ENCODE assay signal across 8 cellular contexts in genomic region chr1:55213029-55213884, GRCh38. TPM values are rescaled to one million over a fixed set of nuclear protein-coding genes. Genes with fewer than 3 reads are reported as not detected.
DNase-seq lines count a peak whose midpoint lies in the region; ATAC-seq, FAIRE-seq and TF ChIP-seq lines count a peak whose summit lies in the region.

No MANE protein-coding gene starts in this region.

- peak overlapping the region; percentile 94 for H3K4me3 Mint-ChIP-seq in activated naive CD8-positive, alpha-beta T cell treated with anti-CD3 and anti-CD28 coated beads, Interleukin-2, amount 50 U/mL, for 24 hours

- H3K36me3 ChIP-seq in HEK293 (ENCODE audit: control insufficient read depth in 2 of 2, insufficient read depth in 1 of 2, low read length in 2 of 2) (no peaks in the 10 kb centered on the region), liver (ENCODE audit: control insufficient read depth in 4 of 4, insufficient read depth in 3 of 4, low read depth in 1 of 4, low read length in 3 of 4) (no peaks in the 10 kb centered on the region), upper lobe of left lung (no peaks in the 10 kb centered on the region)

- peaks cover 76% of the 10 kb centered on the region for H3K4me1 Mint-ChIP-seq in activated naive CD8-positive, alpha-beta T cell treated with anti-CD3 and anti-CD28 coated beads, Interleukin-2, amount 50 U/mL, for 24 hours

- H3K27me3 ChIP-seq in liver (ENCODE audit: control insufficient read depth in 4 of 4, insufficient read depth in 4 of 4, low read length in 3 of 4) (no peaks in the 10 kb centered on the region), upper lobe of left lung (no peaks in the 10 kb centered on the region)

- no peak for FAIRE-seq in A549 (lab: Jason Lieb, UNC)

- TF ChIP-seq RAD21 in A549 (conservative IDR thresholded peaks at IDR 0.05 in 1 of 2, IDR thresholded peaks at IDR 0.05 in 1 of 2) (no peak), liver (IDR thresholded peaks at IDR 0.05) (no peak)

- POLR2A ChIA-PET in A549 (lab: Yijun Ruan, JAX): no interaction called here
- POLR2A ChIA-PET in HEK293 (lab: Yijun Ruan, JAX): interaction anchor here (0.5 kb wide), 1 partner anchor 39 kb away, joined by 4 read pairs; no protein-coding TSS in a partner anchor

- TF ChIP-seq POLR2A in A549 (IDR thresholded peaks at IDR 0.05; ENCODE audit: low read length): no peak
- TF ChIP-seq POLR2A in upper lobe of left lung (IDR thresholded peaks at IDR 0.05): no peak

- 53% methylated on average over 11 of the region's 11 CpGs for WGBS in A549 (ENCODE audit: missing lambda C conversion rate)
- 48% methylated on average over 11 of the region's 11 CpGs for WGBS in liver
- 24 to 41% methylated on average over 11 of the region's 11 CpGs for WGBS in upper lobe of left lung, 2 donors

- no peaks in the 10 kb centered on the region for H3K9me3 Mint-ChIP-seq in activated naive CD8-positive, alpha-beta T cell treated with anti-CD3 and anti-CD28 coated beads, Interleukin-2, amount 50 U/mL, for 24 hours

- peak overlapping the region in 1 of 2 donors; percentile 28 for H3K9ac ChIP-seq in liver (ENCODE audit: low read depth in 1 of 2, low read length in 2 of 2)

- peak overlapping the region; percentile 91 for H3K27ac Mint-ChIP-seq in activated naive CD8-positive, alpha-beta T cell treated with anti-CD3 and anti-CD28 coated beads, Interleukin-2, amount 50 U/mL, for 24 hours

- H3K9me3 ChIP-seq in A549 (no peaks in the 10 kb centered on the region), HEK293 (ENCODE audit: control insufficient read depth, insufficient read depth, low read depth, low read length) (no peaks in the 10 kb centered on the region), liver (ENCODE audit: control insufficient read depth in 4 of 4, low read length in 3 of 4) (no peaks in the 10 kb centered on the region), upper lobe of left lung (no peaks in the 10 kb centered on the region)

- peaks cover 2% of the 10 kb centered on the region for H3K27me3 Mint-ChIP-seq in activated naive CD8-positive, alpha-beta T cell treated with anti-CD3 and anti-CD28 coated beads, Interleukin-2, amount 50 U/mL, for 24 hours

- TF ChIP-seq EP300 in A549 (IDR thresholded peaks at IDR 0.05): no peak
- TF ChIP-seq EP300 in upper lobe of left lung (IDR thresholded peaks at IDR 0.05): no peak

- CTCF ChIA-PET in A549 (lab: Yijun Ruan, JAX): no interaction called here
- CTCF ChIA-PET in HEK293 (lab: Yijun Ruan, JAX): interaction anchor here (0.6 to 1.4 kb wide), 3 partner anchors 29 to 976 kb away, joined by 3 to 5 read pairs (median 3); no protein-coding TSS in a partner anchor

- no peak for ATAC-seq in A549
- ATAC-seq in activated naive CD8-positive, alpha-beta T cell treated with anti-CD3 and anti-CD28 coated beads, Interleukin-2, amount 50 U/mL, for 24 hours: no peak
- ATAC-seq in upper lobe of left lung (ENCODE audit: low FRiP score in 2 of 2): no peak
- no peak for ATAC-seq in HG03469 (IDR thresholded peaks at IDR 0.05; ENCODE audit: unreplicated experiment)
- ATAC-seq in HG03520 (IDR thresholded peaks at IDR 0.05; ENCODE audit: unreplicated experiment): no peak

- H3K4me2 ChIP-seq in A549: peak overlapping the region; percentile 78

- H3K4me1 ChIP-seq in A549: peaks cover 56% of the 10 kb centered on the region
- H3K4me1 ChIP-seq in HEK293 (ENCODE audit: control insufficient read depth, insufficient read depth, low read length): peaks cover 24% of the 10 kb centered on the region
- H3K4me1 ChIP-seq in liver (ENCODE audit: control insufficient read depth in 4 of 4, insufficient read depth in 4 of 4, low read length in 3 of 4): peaks cover 11 to 42% (median 32%) of the 10 kb centered on the region in 4 donors
- H3K4me1 ChIP-seq in upper lobe of left lung: peaks cover 48 to 84% (median 63%) of the 10 kb centered on the region in 4 donors

- H3K4me3 ChIP-seq in A549: peak overlapping the region; percentile 93
- H3K4me3 ChIP-seq in HEK293 (ENCODE audit: low read depth, low read length): peak overlapping the region; percentile 95
- peak overlapping the region; percentile 85 to 96 (median 91) for H3K4me3 ChIP-seq in liver (ENCODE audit: low read depth in 1 of 3, low read length in 3 of 3)
- H3K4me3 ChIP-seq in upper lobe of left lung: peak overlapping the region in 3 of 4 donors; percentile 70 to 87 (median 84)

- TF ChIP-seq CTCF in A549 (IDR thresholded peaks at IDR 0.05): no peak
- no peak for TF ChIP-seq CTCF in HEK293 (tag by site-specific recombination; IDR thresholded peaks at IDR 0.05)
- no peak for TF ChIP-seq CTCF in liver (IDR thresholded peaks at IDR 0.05; ENCODE audit: low read depth, low read length, missing input control)
- no peak for TF ChIP-seq CTCF in upper lobe of left lung (IDR thresholded peaks at IDR 0.05)

- no peak for DNase-seq in A549 (ENCODE audit: low read depth in 1 of 2, low spot score in 1 of 2)
- DNase-seq in activated naive CD8-positive, alpha-beta T cell treated with anti-CD3 and anti-CD28 coated beads, Interleukin-2, amount 50 U/mL, for 24 hours: no peak
- DNase-seq in upper lobe of left lung: no peak
- DNase-seq in NCI-H1694 treated with DMSO at 0.1 percent for 48 hours (lab: John Stamatoyannopoulos, UW): no peak

- peak overlapping the region; percentile 97 to 99; a peak in 5 of 6 replicates for H3K27ac ChIP-seq in A549
- peak overlapping the region; percentile 96; the same call in 1 of the 2 replicates for H3K27ac ChIP-seq in HEK293 (ENCODE audit: extremely low read depth, low read depth, low read length)
- peak overlapping the region in 1 of 2 donors; percentile 35 for H3K27ac ChIP-seq in liver (ENCODE audit: low read depth in 1 of 2, low read length in 2 of 2)
- H3K27ac ChIP-seq in upper lobe of left lung: peak overlapping the region; percentile 93 to 98 (median 96)

- H3K36me3 Mint-ChIP-seq in activated naive CD8-positive, alpha-beta T cell treated with anti-CD3 and anti-CD28 coated beads, Interleukin-2, amount 50 U/mL, for 24 hours (ENCODE audit: low read depth): peaks cover 16% of the 10 kb centered on the region

TF ChIP-seq in A549, 52 proteins besides CTCF, POLR2A, EP300 and RAD21 (continues in another document):
- TF ChIP-seq ZFP36 (IDR thresholded peaks at IDR 0.05; ENCODE audit: borderline replicate concordance, partially characterized antibody) (no peak), HOXB13 (CRISPR knock-in tag; IDR thresholded peaks at IDR 0.05; ENCODE audit: low read depth) (no peak), FOSB (CRISPR knock-in tag; IDR thresholded peaks at IDR 0.05) (no peak), ZSCAN20 (CRISPR knock-in tag; IDR thresholded peaks at IDR 0.05) (no peak)
- TF ChIP-seq, protein P1, sequence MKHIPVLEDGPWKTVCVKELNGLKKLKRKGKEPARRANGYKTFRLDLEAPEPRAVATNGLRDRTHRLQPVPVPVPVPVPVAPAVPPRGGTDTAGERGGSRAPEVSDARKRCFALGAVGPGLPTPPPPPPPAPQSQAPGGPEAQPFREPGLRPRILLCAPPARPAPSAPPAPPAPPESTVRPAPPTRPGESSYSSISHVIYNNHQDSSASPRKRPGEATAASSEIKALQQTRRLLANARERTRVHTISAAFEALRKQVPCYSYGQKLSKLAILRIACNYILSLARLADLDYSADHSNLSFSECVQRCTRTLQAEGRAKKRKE (CRISPR knock-in tag; IDR thresholded peaks at IDR 0.05; ENCODE audit: low read depth): no peak

TF ChIP-seq in HEK293, 187 proteins besides CTCF, POLR2A, EP300 and RAD21 (continues in another document):
- TF ChIP-seq ZNF514 (tag by site-specific recombination; IDR thresholded peaks at IDR 0.05): no peak
- peak; percentile 13; the same call in 1 of the 2 replicates for TF ChIP-seq OSR2 (tag by site-specific recombination; IDR thresholded peaks at IDR 0.05)
- TF ChIP-seq SP3 (tag by site-specific recombination; IDR thresholded peaks at IDR 0.05): peak; percentile 10; the same call in 1 of the 2 replicates
- no peak for TF ChIP-seq ZNF10 (tag by site-specific recombination; IDR thresholded peaks at IDR 0.05)
- TF ChIP-seq ZNF335 (tag by site-specific recombination; conservative IDR thresholded peaks at IDR 0.05): peak; percentile 71

TF ChIP-seq in liver, 16 proteins besides CTCF, POLR2A, EP300 and RAD21 (continues in another document):
- TF ChIP-seq RXRA (IDR thresholded peaks at IDR 0.05): no peak
- TF ChIP-seq, protein P2, sequence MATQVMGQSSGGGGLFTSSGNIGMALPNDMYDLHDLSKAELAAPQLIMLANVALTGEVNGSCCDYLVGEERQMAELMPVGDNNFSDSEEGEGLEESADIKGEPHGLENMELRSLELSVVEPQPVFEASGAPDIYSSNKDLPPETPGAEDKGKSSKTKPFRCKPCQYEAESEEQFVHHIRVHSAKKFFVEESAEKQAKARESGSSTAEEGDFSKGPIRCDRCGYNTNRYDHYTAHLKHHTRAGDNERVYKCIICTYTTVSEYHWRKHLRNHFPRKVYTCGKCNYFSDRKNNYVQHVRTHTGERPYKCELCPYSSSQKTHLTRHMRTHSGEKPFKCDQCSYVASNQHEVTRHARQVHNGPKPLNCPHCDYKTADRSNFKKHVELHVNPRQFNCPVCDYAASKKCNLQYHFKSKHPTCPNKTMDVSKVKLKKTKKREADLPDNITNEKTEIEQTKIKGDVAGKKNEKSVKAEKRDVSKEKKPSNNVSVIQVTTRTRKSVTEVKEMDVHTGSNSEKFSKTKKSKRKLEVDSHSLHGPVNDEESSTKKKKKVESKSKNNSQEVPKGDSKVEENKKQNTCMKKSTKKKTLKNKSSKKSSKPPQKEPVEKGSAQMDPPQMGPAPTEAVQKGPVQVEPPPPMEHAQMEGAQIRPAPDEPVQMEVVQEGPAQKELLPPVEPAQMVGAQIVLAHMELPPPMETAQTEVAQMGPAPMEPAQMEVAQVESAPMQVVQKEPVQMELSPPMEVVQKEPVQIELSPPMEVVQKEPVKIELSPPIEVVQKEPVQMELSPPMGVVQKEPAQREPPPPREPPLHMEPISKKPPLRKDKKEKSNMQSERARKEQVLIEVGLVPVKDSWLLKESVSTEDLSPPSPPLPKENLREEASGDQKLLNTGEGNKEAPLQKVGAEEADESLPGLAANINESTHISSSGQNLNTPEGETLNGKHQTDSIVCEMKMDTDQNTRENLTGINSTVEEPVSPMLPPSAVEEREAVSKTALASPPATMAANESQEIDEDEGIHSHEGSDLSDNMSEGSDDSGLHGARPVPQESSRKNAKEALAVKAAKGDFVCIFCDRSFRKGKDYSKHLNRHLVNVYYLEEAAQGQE (IDR thresholded peaks at IDR 0.05): no peak
- no peak for TF ChIP-seq NR2F2 (IDR thresholded peaks at IDR 0.05)
- no peak for TF ChIP-seq FOXA1 (IDR thresholded peaks at IDR 0.05)
- TF ChIP-seq, protein P3, sequence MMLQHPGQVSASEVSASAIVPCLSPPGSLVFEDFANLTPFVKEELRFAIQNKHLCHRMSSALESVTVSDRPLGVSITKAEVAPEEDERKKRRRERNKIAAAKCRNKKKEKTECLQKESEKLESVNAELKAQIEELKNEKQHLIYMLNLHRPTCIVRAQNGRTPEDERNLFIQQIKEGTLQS (IDR thresholded peaks at IDR 0.05): no peak

RNA-seq across cellular contexts. Expression of gene USP24, which starts 1.9 kb away (rescaled TPM):
- polyA plus RNA-seq in A549 (2011; rRNA removed) (21.7 and 24.5 TPM in 2 replicates), A549 (2017; fragmentation: RNase III; extraction: RNeasy Plus Mini Kit Qiagen cat#74134 plus additional on column Dnase treatment) (13.4 to 17.4 TPM (median 14.7 TPM) in 3 replicates), liver (1 to 10 TPM; 7.0 TPM)
- 4.6 and 5.3 TPM in 2 replicates for polyA plus RNA-seq in A549 (2012; cell fraction: cytosol; rRNA removed)
- 6.4 and 12.2 TPM in 2 replicates for polyA plus RNA-seq in A549 (2012; cell fraction: nucleus; rRNA removed)
- polyA minus RNA-seq in A549 (2011; rRNA and poly(A)+ RNA removed): 34.7 and 38.2 TPM in 2 replicates
- total RNA-seq in liver (10 to 100 TPM; 33.6 to 75.8 TPM), upper lobe of left lung (10 to 100 TPM; 31.9 to 57.6 (median 41.9) TPM)
